In the genomic region with DNA sequence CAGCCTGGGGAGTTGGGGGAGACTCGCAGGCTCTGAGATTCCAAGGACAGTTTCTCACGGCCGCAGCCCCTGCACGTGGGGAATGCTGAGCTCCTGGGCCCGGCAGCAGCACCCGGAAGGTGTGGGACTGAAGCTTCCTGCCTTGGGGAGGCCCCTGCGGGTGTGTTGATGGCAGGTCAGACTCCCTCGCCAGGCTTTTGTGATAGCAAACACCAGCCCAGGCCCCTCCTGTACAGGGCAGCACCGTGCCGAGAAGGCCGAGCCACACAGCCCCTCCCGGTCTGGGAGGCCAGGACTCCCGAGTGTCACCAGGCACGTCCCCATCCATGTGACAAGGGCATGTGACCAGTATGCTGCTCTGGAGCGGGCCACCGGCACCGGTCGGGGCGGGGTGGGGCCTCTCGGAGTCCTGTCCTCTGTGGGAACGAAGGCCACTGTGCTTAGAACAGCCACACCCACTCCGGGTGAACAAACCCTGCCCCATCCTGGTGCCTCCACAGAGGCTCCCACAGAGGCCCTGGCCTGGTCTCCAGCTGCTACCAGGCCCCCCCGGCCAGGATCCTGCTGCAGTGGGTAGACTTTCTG, we compare ENCODE assay signal across 17 cellular contexts. TPM values are rescaled to one million over a fixed set of nuclear protein-coding genes. Genes with fewer than 3 reads are reported as not detected.
DNase-seq lines count a peak whose midpoint lies in the region; ATAC-seq, FAIRE-seq and TF ChIP-seq lines count a peak whose summit lies in the region.
"Had no signal": no experiment of that assay in that cellular context is flagged by ENCODE, and none has a peak within 500 bp of the region (broad histone marks: within the 10 kb centered on the region; RNA-seq: fewer than 3 reads in every experiment).

No MANE protein-coding gene starts in this region.

- TF ChIP-seq CTCF in K562 (IDR thresholded peaks at IDR 0.05 in 2 of 3, conservative IDR thresholded peaks at IDR 0.05 in 1 of 3; ENCODE audit: insufficient read depth in 2 of 3, low read depth in 1 of 3, low read length in 3 of 3) (no peak), transverse colon (IDR thresholded peaks at IDR 0.05) (no peak), omental fat pad (IDR thresholded peaks at IDR 0.05) (no peak)

- BruUV-seq in K562 (replicated peaks; lab: Mats Ljungman, UMichigan): no TSS peak

- intact Hi-C loops in K562 (cut with micrococcal nuclease): loop anchor here (10.0 kb wide), 1 partner anchor 1009 kb away; a partner anchor contains a TSS
- intact Hi-C loops in left cardiac atrium (cut with DNase I): loop anchor here (5.0 to 10.0 kb wide), 6 partner anchors 546 to 1011 kb away; a partner anchor contains a TSS
- intact Hi-C loops in transverse colon (cut with DNase I; ENCODE audit: low total_unique reads): loop anchor here (5.0 kb wide), 1 partner anchor 411 kb away; no protein-coding TSS in a partner anchor

- no peak for FAIRE-seq in K562 (lab: Jason Lieb, UNC)
- FAIRE-seq: endometrium, GM12892 had no signal

- H4K20me1 ChIP-seq in K562 (replicated peaks; ENCODE audit: control insufficient read depth, insufficient read depth, low read length): peaks cover 3% of the 10 kb centered on the region; the same call in 1 of the 2 replicates

- H2AFZ ChIP-seq in K562 (ENCODE audit: low read depth, low read length): no peak overlapping the region

- DNase-seq in K562 (ENCODE audit: extremely low read depth in 1 of 4, low spot score in 3 of 4): peak in 2 of 4 experiments; percentile 27 to 28
- peak; percentile 60 for DNase-seq in left cardiac atrium
- peak; percentile 85 for DNase-seq in transverse colon
- DNase-seq in ecto neural progenitor cell (ENCODE audit: low spot score): no peak
- no peak for DNase-seq in omental fat pad (ENCODE audit: low spot score)
- DNase-seq in kidney tubule cell (ENCODE audit: low spot score): no peak
- DNase-seq: activated CD4-positive, alpha-beta T cell treated with anti-CD3 and anti-CD28 coated beads, Interleukin-2, amount 10 ng/mL, durations not matched to agents 24 days and 14 days; glutamatergic neuron; NCI-H1930; NCI-H774; ovary had no signal

- H3K27ac ChIP-seq in K562 (ENCODE audit: extremely low read depth, low read depth, low read length) (no peak overlapping the region), mucosa of rectum (ENCODE audit: low read depth in 2 of 2, low read length in 2 of 2) (peak overlapping the region; percentile 48 to 70), transverse colon (peak overlapping the region; percentile 9 to 46 (median 39))
- H3K27ac ChIP-seq: C4-2B, ovary had no signal

- POLR2A ChIA-PET in K562 (lab: Yijun Ruan, JAX): interaction anchor here (0.6 to 1.3 kb wide), 3 partner anchors 8 to 597 kb away, joined by 3 to 4 read pairs (median 4); no protein-coding TSS in a partner anchor

- ATAC-seq in K562 (no peak; the same call in 2 of the 3 replicates), left cardiac atrium (peak; percentile 62), omental fat pad (ENCODE audit: low FRiP score) (no peak), GM18909 (IDR thresholded peaks at IDR 0.05; ENCODE audit: poor library complexity, unreplicated experiment) (no peak)

- no peak for TF ChIP-seq RAD21 in K562 (CRISPR knock-in tag; conservative IDR thresholded peaks at IDR 0.05 in 1 of 2, IDR thresholded peaks at IDR 0.05 in 1 of 2)

- in situ Hi-C loops in K562 (cut with MboI): loop anchor here (5.0 to 10.0 kb wide), 2 partner anchors 421 to 599 kb away; no protein-coding TSS in a partner anchor
- in situ Hi-C loops in transverse colon (cut with MboI; ENCODE audit: low pct_ligation_motif_present in 1 of 4, low pct_unique_long_range_greater_than_20kb in 1 of 4, low sequenced_read_pairs in 3 of 4): loop anchor here in 1 of 4 donors (25.0 kb wide), 1 partner anchor 411 kb away; a partner anchor contains a TSS

- H3K4me3 ChIP-seq in K562 (no peak overlapping the region), mucosa of rectum (ENCODE audit: low read length in 2 of 2) (peak overlapping the region; percentile 13 to 43), transverse colon (no peak overlapping the region)
- H3K4me3 ChIP-seq: ovary had no signal

- no peaks in the 10 kb centered on the region for H3K9me1 ChIP-seq in K562 (ENCODE audit: control insufficient read depth, insufficient read depth, low read length)

- H3K4me1 ChIP-seq in K562 (replicated peaks in 1 of 2; ENCODE audit: control insufficient read depth in 2 of 2, insufficient read depth in 2 of 2, low read length in 2 of 2) (peaks cover 0 to 21% of the 10 kb centered on the region in 2 experiments; a peak in 2 of 5 replicates), mucosa of rectum (ENCODE audit: control insufficient read depth in 2 of 2, insufficient read depth in 2 of 2, low read length in 2 of 2) (peaks cover 16 to 24% of the 10 kb centered on the region in 2 donors), transverse colon (peaks cover 0 to 26% (median 10%) of the 10 kb centered on the region in 4 donors)

- TF ChIP-seq EP300 in K562 (IDR thresholded peaks at IDR 0.05; ENCODE audit: low read length): no peak
- TF ChIP-seq EP300 in transverse colon (IDR thresholded peaks at IDR 0.05; ENCODE audit: low read depth): no peak

- TF ChIP-seq POLR2A in K562 (conservative IDR thresholded peaks at IDR 0.05) (no peak), transverse colon (IDR thresholded peaks at IDR 0.05) (peak; percentile 15)

- no peaks in the 10 kb centered on the region for H3K79me2 ChIP-seq in K562 (ENCODE audit: control insufficient read depth, insufficient read depth, low read length)

- no peak overlapping the region for H3K4me2 ChIP-seq in K562 (ENCODE audit: insufficient read depth, low read length)

- no peaks in the 10 kb centered on the region for H3K36me3 ChIP-seq in K562 (ENCODE audit: control insufficient read depth, insufficient read depth, low read length)
- H3K36me3 ChIP-seq in mucosa of rectum (ENCODE audit: control insufficient read depth in 2 of 2, insufficient read depth in 2 of 2, low read length in 2 of 2): no peaks in the 10 kb centered on the region
- no peaks in the 10 kb centered on the region for H3K36me3 ChIP-seq in transverse colon
- H3K36me3 ChIP-seq: ovary had no signal

- WGBS in K562 (ENCODE audit: insufficient coverage, low coverage, missing lambda C conversion rate): 2% methylated on average over 23 of the region's 23 CpGs
- WGBS in transverse colon (ENCODE audit: low coverage in 1 of 2), 2 donors: 48% methylated on average over 21 of the region's 23 CpGs; no CpG with 5 or more reads in 1 of the 2 donors

- H3K9me3 ChIP-seq in K562 (replicated peaks; ENCODE audit: control insufficient read depth, insufficient read depth, low read depth, low read length) (no peaks in the 10 kb centered on the region), mucosa of rectum (ENCODE audit: control insufficient read depth in 2 of 2, low read length in 2 of 2) (no peaks in the 10 kb centered on the region), transverse colon (no peaks in the 10 kb centered on the region)
- H3K9me3 ChIP-seq: ovary had no signal

- peaks cover 7 to 71% of the 10 kb centered on the region in 2 experiments for H3K27me3 ChIP-seq in K562 (ENCODE audit: control insufficient read depth in 2 of 2, insufficient read depth in 2 of 2, low read length in 2 of 2)
- no peaks in the 10 kb centered on the region for H3K27me3 ChIP-seq in mucosa of rectum (ENCODE audit: control insufficient read depth in 2 of 2, insufficient read depth in 2 of 2, low read length in 2 of 2)
- H3K27me3 ChIP-seq in transverse colon: peaks cover 17% of the 10 kb centered on the region
- H3K27me3 ChIP-seq: ovary had no signal

- H3K9ac ChIP-seq in K562 (ENCODE audit: insufficient read depth in 1 of 2, low read depth in 2 of 2, low read length in 2 of 2) (no peak overlapping the region), mucosa of rectum (ENCODE audit: low read depth in 1 of 2, low read length in 2 of 2) (peak overlapping the region in 1 of 2 donors; percentile 60)

- CTCF ChIA-PET in K562 (lab: Yijun Ruan, JAX; ENCODE audit: low intra/inter-chr PET ratio): no interaction called here

TF ChIP-seq in K562, 482 proteins besides CTCF, POLR2A, EP300 and RAD21 (continues in another document):
- TF ChIP-seq HDAC2 (IDR thresholded peaks at IDR 0.05): no peak
- no peak for TF ChIP-seq CAMTA2 (CRISPR knock-in tag; conservative IDR thresholded peaks at IDR 0.05)

RNA-seq across cellular contexts. Expression of a gene that starts 31.1 kb away (rescaled TPM):
- total RNA-seq in K562 (2011; cell fraction: chromatin; rRNA removed; ENCODE audit: low replicate concordance): 1.6 and 7.5 TPM in 2 replicates
- total RNA-seq in K562 (2011; cell fraction: nucleolus; rRNA removed): 3.9 and 5.7 TPM in 2 replicates
- 2.1 and 3.2 TPM in 2 replicates for total RNA-seq in K562 (2011; cell fraction: nucleoplasm; rRNA removed)
- total RNA-seq in K562 (2014; rRNA removed) (0.45 and 0.94 TPM in 2 replicates), K562 (2014; rRNA removed; fragmentation: Illumina TruSeq; extraction: Trizol) (0.06 and 0.15 TPM in 2 replicates), K562 (2015; rRNA removed; fragmentation: Illumina TruSeq; extraction: Trizol) (0.11 and 0.25 TPM in 2 replicates), K562 (2021) (0.98 and 1.2 TPM in 2 replicates), left cardiac atrium (1 to 10 TPM in 1 of 2 donors, under 1 TPM in 1; 0.68 to 2.3 TPM), transverse colon (100 to 1,000 TPM; 104 to 240 (median 145) TPM), omental fat pad (1 to 10 TPM in 3 of 4 donors, under 1 TPM in 1; 0.36 to 3.2 (median 1.9) TPM)
- polyA plus RNA-seq in K562 (2011; rRNA removed) (0.78 and 0.93 TPM in 2 replicates), K562 (2014; fragmentation: Illumina TruSeq; extraction: Trizol) (0.49 and 0.66 TPM in 2 replicates), K562 (2014; fragmentation: Nextera tagmentation; extraction: Ambion mirVana) (not detected), K562 (2014; rRNA removed) (0.78 and 1.2 TPM in 2 replicates)
- polyA plus RNA-seq in K562 (2011; cell fraction: cytosol; rRNA removed): 0.49 and 1.9 TPM in 2 replicates
- polyA plus RNA-seq in K562 (2011; cell fraction: nucleus; rRNA removed): 2.9 and 7.4 TPM in 2 replicates
- polyA plus RNA-seq in K562 (2012): 0.49 and 2.9 TPM in 2 replicates
- 1.3 and 3.0 TPM in 2 replicates for polyA minus RNA-seq in K562 (2011; rRNA and poly(A)+ RNA removed)
- polyA minus RNA-seq in K562 (2011; cell fraction: cytosol; rRNA and poly(A)+ RNA removed): 0.91 and 1.5 TPM in 2 replicates
- 2.4 and 4.6 TPM in 2 replicates for polyA minus RNA-seq in K562 (2011; cell fraction: nucleus; rRNA and poly(A)+ RNA removed)
- total RNA-seq: activated CD4-positive, alpha-beta T cell treated with anti-CD3 and anti-CD28 coated beads, Interleukin-2, amount 10 ng/mL, durations not matched to agents 24 days and 14 days; activated T-helper 2 cell treated with anti-CD3 and anti-CD28 coated beads, Interferon-gamma antibody, Interleukin-2, Interleukin-4, amounts not matched to agents 10 μg/mL and 5 μg/mL and 100 μg/mL, durations not matched to agents 14 hours and 24 hours and 36 hours had no signal

Comparison
In these comparisons a context has a peak if more than half of its experiments do, and no peak if none do; other contexts are left out.
1. ATAC-seq: peak in left cardiac atrium (2 of 2); none in K562 (single experiment), omental fat pad (single experiment) and GM18909 (single experiment).
2. DNase-seq: peak in left cardiac atrium (single experiment) and transverse colon (single experiment); none in ecto neural progenitor cell (single experiment), omental fat pad (single experiment) and kidney tubule cell (single experiment).
3. H3K4me3 ChIP-seq: peak in mucosa of rectum (2 of 2); none in K562 (single experiment) and transverse colon (0 of 4).
4. RNA of a gene that starts 31.1 kb away (total RNA-seq): 104 to 240 TPM in transverse colon; 0.68 to 2.3 TPM in left cardiac atrium, 0.36 to 3.2 TPM in omental fat pad and 0.06 to 7.5 TPM in K562; every median in the first group is over 10 times any median in the second.